Comparison of ENCODE assay signal across 27 cellular contexts in genomic region chr1:24275104-24275410, GRCh38. TPM values are rescaled to one million over a fixed set of nuclear protein-coding genes. Genes with fewer than 3 reads are reported as not detected.
"Had no signal": no experiment of that assay in that cellular context is flagged by ENCODE, and none has a peak within 500 bp of the region (broad histone marks: within the 10 kb centered on the region; RNA-seq: fewer than 3 reads in every experiment).

No MANE protein-coding gene starts in this region.

- H3K4me3 ChIP-seq: stomach, suprapubic skin, testis, thoracic aorta, tibial artery, tibial nerve, transverse colon, upper lobe of left lung, upper lobe of right lung, uterus, vagina had no signal

- ATAC-seq: stimulated activated effector memory CD8-positive, alpha-beta T cell treated with anti-CD3 and anti-CD28 coated beads, Interleukin-12 subunit alpha, Interleukin-12 subunit beta, amount 100 ng/mL, for 72 hours; stimulated activated memory B cell treated with anti-CD40 and anti-IgM and Interleukin-4, amounts not matched to agents 10 μg/mL and 1 μg/mL and 100 μg/mL, for 72 hours; stimulated activated naive B cell treated with anti-CD40 and anti-IgM and Interleukin-4, amounts not matched to agents 10 μg/mL and 1 μg/mL and 100 μg/mL, for 72 hours; stimulated activated naive CD8-positive, alpha-beta T cell treated with anti-CD3 and anti-CD28 coated beads, Interleukin-15, amount 100 ng/mL, for 72 hours; stimulated activated naive CD8-positive, alpha-beta T cell treated with anti-CD3 and anti-CD28 coated beads, Interleukin-15, Interleukin-2, amounts not matched to agents 100 U/mL and 50 U/mL, for 24 hours; upper lobe of right lung had no signal

- H3K4me1 ChIP-seq: stomach, testis, tibial nerve, transverse colon, upper lobe of right lung, uterus, vagina had no signal

- H3K9me3 ChIP-seq: suprapubic skin, testis, transverse colon, upper lobe of right lung, uterus, vagina had no signal

- H3K27ac ChIP-seq: stomach, suprapubic skin, testis, thoracic aorta, tibial artery, tibial nerve, transverse colon, upper lobe of left lung, upper lobe of right lung, uterus, vagina had no signal

- DNase-seq: stimulated activated CD4-positive, alpha-beta T cell treated with anti-CD3 and anti-CD28 coated beads, Interleukin-2, amount 100 ng/mL, for 48 hours; stimulated activated CD4-positive, alpha-beta T cell treated with anti-CD3 and anti-CD28 coated beads, Interleukin-4, amount 100 ng/mL, for 1 hour; stimulated activated CD4-positive, alpha-beta T cell treated with anti-CD3 and anti-CD28 coated beads, Interleukin-4, amount 100 ng/mL, for 24 hours; stimulated activated CD4-positive, alpha-beta T cell treated with anti-CD3 and anti-CD28 coated beads, Interleukin-4, amount 100 ng/mL, for 4 hours; stimulated activated CD8-positive, alpha-beta memory T cell treated with anti-CD3 and anti-CD28 coated beads, Interleukin-4, amount 100 ng/mL, for 48 hours; stimulated activated naive B cell treated with anti-CD40 and anti-IgM and Interleukin-4, amounts not matched to agents 10 μg/mL and 1 μg/mL and 100 μg/mL, for 72 hours; stimulated activated naive CD4-positive, alpha-beta T cell; stimulated activated naive CD4-positive, alpha-beta T cell treated with Interleukin-2 at 50 U/mL for 16 hours; stimulated activated naive CD8-positive, alpha-beta T cell treated with anti-CD3 and anti-CD28 coated beads, Interleukin-15, amount 100 ng/mL, for 72 hours; stimulated activated naive CD8-positive, alpha-beta T cell treated with anti-CD3 and anti-CD28 coated beads, Interleukin-15, Interleukin-2, amounts not matched to agents 100 U/mL and 50 U/mL, for 24 hours; stomach; substantia nigra; testis; tibial artery; transverse colon; trophoblast cell; upper lobe of left lung; upper lobe of right lung; uterus had no signal

- H3K36me3 ChIP-seq: stomach, suprapubic skin, thoracic aorta, tibial artery, tibial nerve, transverse colon, upper lobe of left lung, upper lobe of right lung, uterus, vagina had no signal

- H3K27me3 ChIP-seq: testis, upper lobe of left lung, uterus, vagina had no signal

- FAIRE-seq: urothelium cell line had no signal

RNA-seq across cellular contexts. Expression of gene GRHL3, which starts 44.1 kb away (rescaled TPM):
- total RNA-seq: subcutaneous adipose tissue, tibial nerve, transverse colon had no signal
